In genomic region chr3:61601831-61602230, GRCh38 we compare ENCODE assay signal across 29 cellular contexts. TPM values are rescaled to one million over a fixed set of nuclear protein-coding genes. Genes with fewer than 3 reads are reported as not detected.
DNase-seq lines count a peak whose midpoint lies in the region; ATAC-seq, FAIRE-seq and TF ChIP-seq lines count a peak whose summit lies in the region.
"Had no signal": no experiment of that assay in that cellular context is flagged by ENCODE, and none has a peak within 500 bp of the region (broad histone marks: within the 10 kb centered on the region; RNA-seq: fewer than 3 reads in every experiment).

No MANE protein-coding gene starts in this region.

- H3T11ph ChIP-seq in H9 (ENCODE audit: low read length): no peak overlapping the region

- H2BK120ac ChIP-seq in H9 (ENCODE audit: low read depth, low read length, poor library complexity, severe bottlenecking): no peak overlapping the region

- H3K4me3 Mint-ChIP-seq in H9: no peak overlapping the region
- H3K4me3 Mint-ChIP-seq: activated CD8-positive, alpha-beta T cell treated with anti-CD3 and anti-CD28 coated beads for 36 hours; endodermal cell had no signal

- no peak for FAIRE-seq in HepG2 (lab: Jason Lieb, UNC)
- FAIRE-seq: GM12891, pancreas, TTC549 had no signal

- no peak for TF ChIP-seq EP300 in HepG2 (IDR thresholded peaks at IDR 0.05; ENCODE audit: low read depth in 2 of 2, low read length in 2 of 2)
- TF ChIP-seq EP300 in HepG2 (CRISPR knock-in tag; IDR thresholded peaks at IDR 0.05; ENCODE audit: borderline replicate concordance): no peak

- no peak overlapping the region for H2BK20ac ChIP-seq in H9 (ENCODE audit: low read depth, low read length, poor library complexity, severe bottlenecking)

- H3K79me1 ChIP-seq in H9 (ENCODE audit: insufficient read depth, low read depth, low read length, poor library complexity, severe bottlenecking): peaks cover 18% of the 10 kb centered on the region

- peaks cover 32 to 48% (median 34%) of the 10 kb centered on the region in 3 experiments for H3K36me3 Mint-ChIP-seq in H9 (ENCODE audit: insufficient read depth in 1 of 3, low read depth in 3 of 3)

- H4K20me1 ChIP-seq in HepG2 (ENCODE audit: insufficient read depth, low read length) (peaks cover 5% of the 10 kb centered on the region; the same call in 1 of the 2 replicates), H9 (ENCODE audit: control insufficient read depth, insufficient read depth, insufficient read length) (no peaks in the 10 kb centered on the region)

- TF ChIP-seq CTCF in right lobe of liver (IDR thresholded peaks at IDR 0.05): no peak
- TF ChIP-seq CTCF in HepG2 (CRISPR knock-in tag; IDR thresholded peaks at IDR 0.05): no peak
- no peak for TF ChIP-seq CTCF in heart left ventricle (IDR thresholded peaks at IDR 0.05)
- no peak for TF ChIP-seq CTCF in H9 (conservative IDR thresholded peaks at IDR 0.05)

- TF ChIP-seq POLR2A in right lobe of liver (IDR thresholded peaks at IDR 0.05) (no peak), HepG2 (IDR thresholded peaks at IDR 0.05; ENCODE audit: insufficient read depth in 1 of 2, low read depth in 2 of 2, low read length in 2 of 2) (no peak), heart left ventricle (IDR thresholded peaks at IDR 0.05) (no peak)

- H2BK15ac ChIP-seq in H9 (ENCODE audit: low read depth, low read length): no peak overlapping the region

- H4K5ac ChIP-seq in H9 (ENCODE audit: insufficient read length, low read depth, low read length): no peak overlapping the region

- H2BK12ac ChIP-seq in H9 (ENCODE audit: insufficient read length, low read depth, low read length): no peak overlapping the region

- no peak overlapping the region for H3K18ac ChIP-seq in H9 (ENCODE audit: insufficient read length, low read depth, low read length)

- H3K27me3 ChIP-seq in right lobe of liver (no peaks in the 10 kb centered on the region), HepG2 (ENCODE audit: control insufficient read depth in 1 of 2, insufficient read depth in 2 of 2, low read length in 2 of 2) (no peaks in the 10 kb centered on the region), heart left ventricle (no peaks in the 10 kb centered on the region), H9 (ENCODE audit: insufficient read depth, low read length) (no peaks in the 10 kb centered on the region)
- H3K27me3 ChIP-seq: BE2C, esophagus muscularis mucosa, pancreas, stomach, tibial nerve had no signal

- H3K56ac ChIP-seq in H9 (ENCODE audit: insufficient read length, low read depth, low read length): no peak overlapping the region

- in situ Hi-C loops in HepG2 (cut with HindIII; ENCODE audit: extremely low pct_ligation_motif_present, low pct_unique_long_range_greater_than_20kb): no loop called here

- no peak overlapping the region for H3K4ac ChIP-seq in H9 (ENCODE audit: low read depth, low read length)

- H2AK5ac ChIP-seq in H9 (ENCODE audit: insufficient read length, low read length): no peak overlapping the region

- ATAC-seq in right lobe of liver (peak in 3 of 4 donors; percentile 48 to 84 (median 67)), HepG2 (no peak), heart left ventricle (peak; percentile 77 to 91 (median 88)), HG03442 (IDR thresholded peaks at IDR 0.05; ENCODE audit: unreplicated experiment) (no peak)
- ATAC-seq: activated CD8-positive, alpha-beta T cell treated with anti-CD3 and anti-CD28 coated beads for 36 hours; HCT116; Panc1 had no signal

- no peak overlapping the region for H3K4me2 ChIP-seq in HepG2 (ENCODE audit: low read depth, low read length)
- H3K4me2 ChIP-seq in H9 (ENCODE audit: insufficient read depth, insufficient read length, low read length): no peak overlapping the region

- no peak for TF ChIP-seq RAD21 in HepG2 (CRISPR knock-in tag; IDR thresholded peaks at IDR 0.05)

- no peak for DNase-seq in right lobe of liver
- DNase-seq in HepG2 (ENCODE audit: low spot score): no peak
- DNase-seq in heart left ventricle: peak in 4 of 5 donors; percentile 32 to 61 (median 52)
- no peak for DNase-seq in H9
- no peak for DNase-seq in NCI-H1092 (lab: John Stamatoyannopoulos, UW)
- DNase-seq in NCI-H187 (lab: John Stamatoyannopoulos, UW): no peak
- DNase-seq: 8988T; activated CD4-positive, alpha-beta T cell treated with anti-CD3 and anti-CD28 coated beads for 1 hour; activated CD8-positive, alpha-beta T cell treated with anti-CD3 and anti-CD28 coated beads for 36 hours; BE2C; Caco-2; DND-41; endodermal cell; head of caudate nucleus; Kasumi-1; MV-4-11; NCI-H2171; NCI-H524 treated with DMSO at 0.1 percent for 48 hours; pancreas; stomach had no signal

- no peak overlapping the region for H4K91ac ChIP-seq in H9 (ENCODE audit: insufficient read length, low read depth, low read length)

- peaks cover 17 to 23% of the 10 kb centered on the region in 2 experiments for H3K4me1 Mint-ChIP-seq in H9

- POLR2A ChIA-PET in HepG2 (lab: Yijun Ruan, JAX): no interaction called here

- CTCF ChIA-PET in HepG2 (lab: Yijun Ruan, JAX; ENCODE audit: low intra/inter-chr PET ratio, low total read pairs): no interaction called here

- H3K27ac ChIP-seq in right lobe of liver (no peak overlapping the region), HepG2 (ENCODE audit: extremely low read length, insufficient read depth, low read length) (no peak overlapping the region), heart left ventricle (peak overlapping the region in 3 of 12 donors; percentile 4 to 43 (median 15)), mesodermal cell (ENCODE audit: low read depth, low read length, severe bottlenecking) (peak overlapping the region; percentile 85), H9 (ENCODE audit: insufficient read length, low read depth, low read length) (no peak overlapping the region)
- H3K27ac ChIP-seq: coronary artery, esophagus muscularis mucosa, pancreas, stomach, tibial nerve had no signal

- H3K27me3 Mint-ChIP-seq in H9 (ENCODE audit: low read depth): no peaks in the 10 kb centered on the region

- H2AFZ ChIP-seq in HepG2 (ENCODE audit: low read length) (no peak overlapping the region), H9 (ENCODE audit: low read length) (no peak overlapping the region)

- H3K9ac ChIP-seq in HepG2 (ENCODE audit: insufficient read depth, low read depth, low read length) (no peak overlapping the region), H9 (ENCODE audit: extremely low read depth, insufficient read length, low read length) (no peak overlapping the region)

- H3K14ac ChIP-seq in H9 (ENCODE audit: insufficient read depth, low read length): no peak overlapping the region

- no peaks in the 10 kb centered on the region for H3K4me1 ChIP-seq in right lobe of liver
- peaks cover 22% of the 10 kb centered on the region for H3K4me1 ChIP-seq in HepG2 (ENCODE audit: insufficient read depth, low read length)
- H3K4me1 ChIP-seq in heart left ventricle: peaks cover 0 to 45% (median 16%) of the 10 kb centered on the region in 12 donors
- H3K4me1 ChIP-seq in mesodermal cell (ENCODE audit: control insufficient read depth, insufficient read depth, low read length, poor library complexity, severe bottlenecking): no peaks in the 10 kb centered on the region
- peaks cover 12% of the 10 kb centered on the region for H3K4me1 ChIP-seq in H9 (ENCODE audit: insufficient read depth, low read length)
- H3K4me1 ChIP-seq: BE2C, Caco-2, pancreas, stomach, tibial nerve had no signal

- H3K79me2 ChIP-seq in HepG2 (ENCODE audit: insufficient read depth, low read length): peaks cover 26% of the 10 kb centered on the region
- peaks cover 69% of the 10 kb centered on the region for H3K79me2 ChIP-seq in H9 (ENCODE audit: insufficient read depth, low read length)

- H3K9me3 ChIP-seq in right lobe of liver (no peaks in the 10 kb centered on the region), HepG2 (ENCODE audit: low read length) (no peaks in the 10 kb centered on the region), heart left ventricle (peaks cover 0 to 5% (median 0%) of the 10 kb centered on the region in 12 donors), mesodermal cell (ENCODE audit: control insufficient read depth, low read length) (peaks cover 6% of the 10 kb centered on the region), H9 (ENCODE audit: control insufficient read depth, low read depth, low read length) (no peaks in the 10 kb centered on the region)
- H3K9me3 ChIP-seq: BE2C, Caco-2, esophagus muscularis mucosa, pancreas, stomach, tibial nerve had no signal

- H3K4me3 ChIP-seq in right lobe of liver (no peak overlapping the region), HepG2 (replicated peaks in 1 of 3; ENCODE audit: insufficient read depth in 1 of 3, low read depth in 2 of 3, low read length in 3 of 3) (no peak overlapping the region), heart left ventricle (no peak overlapping the region), mesodermal cell (ENCODE audit: extremely low read depth, insufficient read depth, low read length, poor library complexity, severe bottlenecking) (no peak overlapping the region)
- H3K4me3 ChIP-seq: coronary artery, esophagus muscularis mucosa, pancreas, stomach, tibial nerve had no signal

- no TSS peak for BruUV-seq in HepG2 (replicated peaks; lab: Mats Ljungman, UMichigan)

- intact Hi-C loops in right lobe of liver (cut with DNase I) (no loop called here), HepG2 (cut with micrococcal nuclease; ENCODE audit: unreplicated experiment) (no loop called here), heart left ventricle (cut with DNase I) (no loop called here)

- H3K23ac ChIP-seq in H9 (ENCODE audit: insufficient read length, low read depth, low read length): no peak overlapping the region

- no peak overlapping the region; a peak in 1 of 7 replicates for H3K27ac Mint-ChIP-seq in H9
- H3K27ac Mint-ChIP-seq: activated CD8-positive, alpha-beta T cell treated with anti-CD3 and anti-CD28 coated beads for 36 hours; endodermal cell had no signal

- no peak overlapping the region for H4K8ac ChIP-seq in H9 (replicated peaks; ENCODE audit: insufficient read length, low read depth, low read length)

- H3K9me3 Mint-ChIP-seq in H9: peaks cover 2 to 3% of the 10 kb centered on the region in 2 experiments; a peak in 3 of 5 replicates
- H3K9me3 Mint-ChIP-seq: activated CD8-positive, alpha-beta T cell treated with anti-CD3 and anti-CD28 coated beads for 36 hours had no signal

- WGBS in right lobe of liver (ENCODE audit: insufficient coverage, low coverage, low lambda C conversion rate, missing lambda C conversion rate): 34% methylated on average over 3 of the region's 4 CpGs
- WGBS in HepG2 (ENCODE audit: low lambda C conversion rate): 90% methylated on average over 4 of the region's 4 CpGs
- WGBS in heart left ventricle, 4 donors: 32 to 48% (median 43%) methylated on average over 4 of the region's 4 CpGs
- WGBS in mesodermal cell (ENCODE audit: insufficient coverage in 2 of 2), 2 experiments: 84% methylated on average over 4 of the region's 4 CpGs
- no CpG with 5 or more reads among the region's 4 CpGs for WGBS in H9 (ENCODE audit: extremely low coverage, insufficient read length, low lambda C conversion rate)

- H2BK5ac ChIP-seq in H9 (ENCODE audit: insufficient read length, low read length): no peak overlapping the region

- H3K36me3 ChIP-seq in right lobe of liver (no peaks in the 10 kb centered on the region), HepG2 (replicated peaks in 1 of 2; ENCODE audit: control insufficient read depth in 1 of 2, insufficient read depth in 2 of 2, low read length in 2 of 2) (peaks cover 2 to 3% of the 10 kb centered on the region in 2 experiments; a peak in 1 of 5 replicates), heart left ventricle (peaks cover 0 to 13% (median 0%) of the 10 kb centered on the region in 9 donors), mesodermal cell (ENCODE audit: control insufficient read depth, insufficient read depth, low read length) (peaks cover 24% of the 10 kb centered on the region)
- H3K36me3 ChIP-seq: BE2C, pancreas had no signal

- no peaks in the 10 kb centered on the region for H3K23me2 ChIP-seq in H9 (ENCODE audit: insufficient read length, low read depth, low read length, poor library complexity, severe bottlenecking)

RNA-seq across cellular contexts. Expression of gene PTPRG, which starts 40.5 kb away (rescaled TPM):
- total RNA-seq in right lobe of liver: 10 to 100 TPM; 11.7 to 27.8 (median 14.7) TPM
- 17.8 and 25.3 TPM in 2 replicates for total RNA-seq in HepG2 (2016; rRNA removed; fragmentation: Illumina TruSeq; extraction: Trizol)
- total RNA-seq in HepG2 (2016; cell fraction: cytosol; rRNA removed; fragmentation: Illumina TruSeq; extraction: Trizol; ENCODE audit: low read depth): 1.5 and 3.0 TPM in 2 replicates
- 17.7 and 23.8 TPM in 2 replicates for total RNA-seq in HepG2 (2016; cell fraction: insoluble cytoplasmic fraction; rRNA removed; fragmentation: Illumina TruSeq; extraction: Trizol)
- 6.6 and 7.5 TPM in 2 replicates for total RNA-seq in HepG2 (2016; cell fraction: membrane; rRNA removed; fragmentation: Illumina TruSeq; extraction: Trizol)
- total RNA-seq in HepG2 (2016; cell fraction: nucleus; rRNA removed; fragmentation: Illumina TruSeq; extraction: Trizol): 54.4 and 62.0 TPM in 2 replicates
- polyA plus RNA-seq in HepG2 (2011; rRNA removed): 6.9 and 8.0 TPM in 2 replicates
- polyA plus RNA-seq in HepG2 (2011; cell fraction: cytosol; rRNA removed): 5.1 and 6.3 TPM in 2 replicates
- polyA plus RNA-seq in HepG2 (2011; cell fraction: nucleus; rRNA removed): 11.3 and 14.5 TPM in 2 replicates
- 10.7 and 11.8 TPM in 2 replicates for polyA plus RNA-seq in HepG2 (2012)
- 0.58 and 0.68 TPM in 2 replicates for polyA plus RNA-seq in HepG2 (2016; cell fraction: cytosol; fragmentation: Illumina TruSeq; extraction: Trizol; ENCODE audit: low read depth)
- polyA plus RNA-seq in HepG2 (2016; cell fraction: insoluble cytoplasmic fraction; fragmentation: Illumina TruSeq; extraction: Trizol; ENCODE audit: low read depth): 9.2 and 9.6 TPM in 2 replicates
- 1.3 and 1.5 TPM in 2 replicates for polyA plus RNA-seq in HepG2 (2016; cell fraction: membrane; fragmentation: Illumina TruSeq; extraction: Trizol; ENCODE audit: low read depth)
- 23.3 and 24.1 TPM in 2 replicates for polyA plus RNA-seq in HepG2 (2016; cell fraction: nucleus; fragmentation: Illumina TruSeq; extraction: Trizol; ENCODE audit: insufficient read depth, low read depth)
- polyA minus RNA-seq in HepG2 (2011; rRNA and poly(A)+ RNA removed; ENCODE audit: low replicate concordance): 0.05 and 44.0 TPM in 2 replicates
- 24.8 and 27.2 TPM in 2 replicates for polyA minus RNA-seq in HepG2 (2011; cell fraction: cytosol; rRNA and poly(A)+ RNA removed)
- polyA minus RNA-seq in HepG2 (2011; cell fraction: nucleus; rRNA and poly(A)+ RNA removed): 79.6 and 89.1 TPM in 2 replicates
- 10 to 100 TPM; 23.5 to 48.5 (median 35.6) TPM for total RNA-seq in heart left ventricle
- 10 to 100 TPM in 1 of 2 donors, 1 to 10 TPM in 1; 8.0 to 16.4 TPM for polyA plus RNA-seq in heart left ventricle
- polyA plus RNA-seq in mesodermal cell (2013, experiment 1 of 2): 57.2 TPM
- 46.6 TPM for polyA plus RNA-seq in mesodermal cell (2013, experiment 2 of 2)
- total RNA-seq in H9 (2021): 64.8 and 69.3 TPM in 2 replicates
- total RNA-seq: activated CD8-positive, alpha-beta T cell treated with anti-CD3 and anti-CD28 coated beads for 36 hours had no signal

Comparison
In these comparisons a context has a peak if more than half of its experiments do, and no peak if none do; other contexts are left out.
1. ATAC-seq: peak in right lobe of liver (3 of 4) and heart left ventricle (4 of 4); none in HepG2 (single experiment) and HG03442 (single experiment).
2. DNase-seq: peak in heart left ventricle (4 of 5); none in right lobe of liver (0 of 3), HepG2 (single experiment), H9 (single experiment), NCI-H1092 (single experiment) and NCI-H187 (0 of 2).